In the genomic region with DNA sequence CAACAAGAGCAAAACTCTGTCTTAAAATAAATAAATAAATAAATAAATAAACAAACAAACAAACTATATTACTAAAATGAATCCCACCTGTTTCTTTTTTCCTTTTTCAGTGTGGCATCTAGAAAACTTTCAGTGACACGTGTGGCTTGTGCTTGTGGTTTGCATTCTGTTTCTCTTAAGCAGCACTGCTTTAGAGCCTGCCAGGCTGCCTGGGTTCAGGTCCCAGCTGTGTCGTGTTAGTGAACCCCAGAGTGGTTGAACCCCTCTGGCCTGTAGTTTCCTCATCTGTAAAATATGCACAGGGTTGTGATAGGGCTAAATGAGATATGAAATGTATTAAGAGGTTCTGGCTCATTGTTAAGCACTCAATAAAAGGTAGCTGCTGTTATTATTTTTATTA, we compare ENCODE assay signal across 1 cellular context.
TF ChIP-seq lines count a peak whose summit lies in the region.

No MANE protein-coding gene starts in this region.

TF ChIP-seq in IMR-90, 13 proteins besides CTCF, POLR2A, EP300 and RAD21:
- TF ChIP-seq USF2 (IDR thresholded peaks at IDR 0.05; ENCODE audit: low read depth, low read length) (no peak), MAFK (IDR thresholded peaks at IDR 0.05; ENCODE audit: low read depth, low read length) (no peak), BHLHE40 (IDR thresholded peaks at IDR 0.05; ENCODE audit: low read depth, low read length) (no peak), MAZ (IDR thresholded peaks at IDR 0.05; ENCODE audit: borderline replicate concordance, low read depth, low read length) (no peak), FOS (IDR thresholded peaks at IDR 0.05; ENCODE audit: low read depth, low read length) (no peak), CHD1 (IDR thresholded peaks at IDR 0.05; ENCODE audit: low read depth, low read length) (no peak), SMC3 (IDR thresholded peaks at IDR 0.05; ENCODE audit: low read depth, low read length) (no peak), NFE2L2 (IDR thresholded peaks at IDR 0.05; ENCODE audit: low read depth, low read length) (no peak), CEBPB (IDR thresholded peaks at IDR 0.05; ENCODE audit: low read depth, low read length) (no peak), RCOR1 (IDR thresholded peaks at IDR 0.05; ENCODE audit: insufficient replicate concordance, low read length) (no peak), MXI1 (IDR thresholded peaks at IDR 0.05; ENCODE audit: borderline replicate concordance, low read depth, low read length) (no peak), RFX5 (IDR thresholded peaks at IDR 0.05; ENCODE audit: low read depth, low read length) (no peak), ELK1 (IDR thresholded peaks at IDR 0.05; ENCODE audit: borderline replicate concordance, low read depth, low read length) (no peak)
